ENCODE assay signal across 11 cellular contexts in genomic region chr15:63517614-63518013, GRCh38. TPM values are rescaled to one million over a fixed set of nuclear protein-coding genes. Genes with fewer than 3 reads are reported as not detected.
DNase-seq lines count a peak whose midpoint lies in the region; ATAC-seq, FAIRE-seq and TF ChIP-seq lines count a peak whose summit lies in the region.
"Had no signal": no experiment of that assay in that cellular context is flagged by ENCODE, and none has a peak within 500 bp of the region (broad histone marks: within the 10 kb centered on the region; RNA-seq: fewer than 3 reads in every experiment).

No MANE protein-coding gene starts in this region.

- no peaks in the 10 kb centered on the region for H3K27me3 ChIP-seq in BLaER1
- H3K27me3 ChIP-seq in astrocyte (ENCODE audit: insufficient read depth, low read length) = no peaks in the 10 kb centered on the region
- H3K27me3 ChIP-seq in lower lobe of right lung (ENCODE audit: low read depth) = no peaks in the 10 kb centered on the region
- H3K27me3 ChIP-seq: BE2C had no signal

- H3K9ac ChIP-seq in BLaER1 (no peak overlapping the region), astrocyte (ENCODE audit: low read length) (no peak overlapping the region)

- peaks cover 35% of the 10 kb centered on the region for H3K4me1 Mint-ChIP-seq in astrocyte (ENCODE audit: low read depth, unreplicated experiment)

- H3K27ac Mint-ChIP-seq in astrocyte (ENCODE audit: unreplicated experiment) = peak overlapping the region; percentile 55
- H3K27ac Mint-ChIP-seq: activated CD4-positive, alpha-beta T cell treated with anti-CD3 and anti-CD28 coated beads, Interleukin-2, amount 10 ng/mL, durations not matched to agents 24 days and 14 days had no signal

- DNase-seq in HPDE6-E6E7 (ENCODE audit: extremely low spot score) (peak; percentile 33), astrocyte (ENCODE audit: low read depth) (no peak), lower lobe of right lung (no peak), DMS153 (lab: John Stamatoyannopoulos, UW) (no peak), NCI-H2196 (lab: John Stamatoyannopoulos, UW; ENCODE audit: unreplicated experiment) (no peak)
- DNase-seq: activated CD4-positive, alpha-beta T cell treated with anti-CD3 and anti-CD28 coated beads, Interleukin-2, amount 10 ng/mL, durations not matched to agents 24 days and 14 days; BE2C; NCI-H1092 had no signal

- H3K4me3 ChIP-seq in BLaER1 (no peak overlapping the region), astrocyte (ENCODE audit: insufficient read depth, low read depth, low read length) (no peak overlapping the region), lower lobe of right lung (no peak overlapping the region)

- H3K4me2 ChIP-seq in BLaER1 (peak overlapping the region; percentile 27; the same call in 1 of the 2 replicates), astrocyte (ENCODE audit: low read length) (no peak overlapping the region)

- no peaks in the 10 kb centered on the region for H3K27me3 Mint-ChIP-seq in astrocyte (ENCODE audit: low read depth, unreplicated experiment)
- H3K27me3 Mint-ChIP-seq: activated CD4-positive, alpha-beta T cell treated with anti-CD3 and anti-CD28 coated beads, Interleukin-2, amount 10 ng/mL, durations not matched to agents 24 days and 14 days had no signal

- H3K79me2 ChIP-seq in astrocyte (ENCODE audit: insufficient read depth, low read length) = peaks cover 98% of the 10 kb centered on the region

- H3K9me3 ChIP-seq in BLaER1 (no peaks in the 10 kb centered on the region), astrocyte (ENCODE audit: insufficient read depth, low read depth, low read length) (no peaks in the 10 kb centered on the region), lower lobe of right lung (no peaks in the 10 kb centered on the region)
- H3K9me3 ChIP-seq: BE2C had no signal

- peak overlapping the region; percentile 28 for H3K4me3 Mint-ChIP-seq in astrocyte (ENCODE audit: unreplicated experiment)
- H3K4me3 Mint-ChIP-seq: activated CD4-positive, alpha-beta T cell treated with anti-CD3 and anti-CD28 coated beads, Interleukin-2, amount 10 ng/mL, durations not matched to agents 24 days and 14 days had no signal

- FAIRE-seq in astrocyte (lab: Jason Lieb, UNC) = no peak

- intact Hi-C loops in lower lobe of right lung (cut with DNase I) = no loop called here

- no peak overlapping the region for H2AFZ ChIP-seq in astrocyte (ENCODE audit: low read depth, low read length)

- H3K4me1 ChIP-seq in BLaER1 = peaks cover 44% of the 10 kb centered on the region
- H3K4me1 ChIP-seq in astrocyte (ENCODE audit: insufficient read depth, low read length) = peaks cover 10% of the 10 kb centered on the region
- H3K4me1 ChIP-seq in lower lobe of right lung = peaks cover 95% of the 10 kb centered on the region

- ATAC-seq in lower lobe of right lung = peak; percentile 34 to 63
- ATAC-seq in SK-N-SH treated with all-trans-retinoic acid at 6 μM for 48 hours = no peak
- ATAC-seq in HG02571 (IDR thresholded peaks at IDR 0.05; ENCODE audit: unreplicated experiment) = no peak

- H3K36me3 Mint-ChIP-seq in astrocyte (ENCODE audit: low read depth, unreplicated experiment) = no peaks in the 10 kb centered on the region

- peaks cover 12% of the 10 kb centered on the region for H3K36me3 ChIP-seq in BLaER1
- no peaks in the 10 kb centered on the region for H3K36me3 ChIP-seq in astrocyte (ENCODE audit: insufficient read depth, low read length)
- no peaks in the 10 kb centered on the region for H3K36me3 ChIP-seq in lower lobe of right lung
- H3K36me3 ChIP-seq: BE2C had no signal

- H3K9me3 Mint-ChIP-seq in astrocyte (ENCODE audit: unreplicated experiment) = no peaks in the 10 kb centered on the region
- H3K9me3 Mint-ChIP-seq: activated CD4-positive, alpha-beta T cell treated with anti-CD3 and anti-CD28 coated beads, Interleukin-2, amount 10 ng/mL, durations not matched to agents 24 days and 14 days had no signal

- no peak for TF ChIP-seq CTCF in astrocyte (IDR thresholded peaks at IDR 0.05; ENCODE audit: insufficient read depth, low read depth, low read length)
- no peak for TF ChIP-seq CTCF in lower lobe of right lung (IDR thresholded peaks at IDR 0.05)

- H3K27ac ChIP-seq in BLaER1 (no peak overlapping the region), astrocyte (ENCODE audit: low read depth, low read length) (no peak overlapping the region), lower lobe of right lung (no peak overlapping the region)

- H4K20me1 ChIP-seq in BLaER1 (peaks cover 100% of the 10 kb centered on the region), astrocyte (ENCODE audit: insufficient read depth, low read length) (peaks cover 76% of the 10 kb centered on the region)

TF ChIP-seq in SK-N-SH treated with all-trans-retinoic acid at 6 μM for 48 hours, 23 proteins besides CTCF, POLR2A, EP300 and RAD21 (continues in another document):
- TF ChIP-seq ZFP3 (CRISPR knock-in tag; IDR thresholded peaks at IDR 0.05) (no peak), ISL1 (CRISPR knock-in tag; IDR thresholded peaks at IDR 0.05) (no peak), ZNF70 (CRISPR knock-in tag; IDR thresholded peaks at IDR 0.05) (no peak), TSHZ2 (CRISPR knock-in tag; IDR thresholded peaks at IDR 0.05) (no peak), ZC3H10 (CRISPR knock-in tag; IDR thresholded peaks at IDR 0.05) (no peak), TCF4 (CRISPR knock-in tag; IDR thresholded peaks at IDR 0.05; ENCODE audit: borderline replicate concordance) (no peak), ZFP30 (CRISPR knock-in tag; IDR thresholded peaks at IDR 0.05) (no peak), GLIS3 (CRISPR knock-in tag; IDR thresholded peaks at IDR 0.05) (no peak), PATZ1 (CRISPR knock-in tag; IDR thresholded peaks at IDR 0.05; ENCODE audit: borderline replicate concordance) (no peak), TOX (CRISPR knock-in tag; IDR thresholded peaks at IDR 0.05; ENCODE audit: borderline replicate concordance) (no peak), CSDC2 (CRISPR knock-in tag; IDR thresholded peaks at IDR 0.05) (no peak), CREB5 (CRISPR knock-in tag; IDR thresholded peaks at IDR 0.05; ENCODE audit: low read depth) (no peak), RARB (CRISPR knock-in tag; IDR thresholded peaks at IDR 0.05) (no peak), ARNTL (CRISPR knock-in tag; IDR thresholded peaks at IDR 0.05; ENCODE audit: borderline replicate concordance, low read depth) (no peak), ZNF8 (CRISPR knock-in tag; IDR thresholded peaks at IDR 0.05) (no peak), ZNF565 (CRISPR knock-in tag; conservative IDR thresholded peaks at IDR 0.05; ENCODE audit: low read depth) (no peak), PPARA (CRISPR knock-in tag; IDR thresholded peaks at IDR 0.05; ENCODE audit: borderline replicate concordance) (no peak)

RNA-seq across cellular contexts. Expression of gene USP3, which starts 13.2 kb away (rescaled TPM):
- total RNA-seq in astrocyte = 38.1 and 40.1 TPM in 2 replicates
- total RNA-seq in lower lobe of right lung = 74.5 TPM

Comparison
In these comparisons a context has a peak if more than half of its experiments do, and no peak if none do; other contexts are left out.
1. ATAC-seq: peak in lower lobe of right lung (2 of 2); none in SK-N-SH treated with all-trans-retinoic acid at 6 μM for 48 hours (single experiment) and HG02571 (single experiment).